ENCODE assay signal across 22 cellular contexts in the genomic region with DNA sequence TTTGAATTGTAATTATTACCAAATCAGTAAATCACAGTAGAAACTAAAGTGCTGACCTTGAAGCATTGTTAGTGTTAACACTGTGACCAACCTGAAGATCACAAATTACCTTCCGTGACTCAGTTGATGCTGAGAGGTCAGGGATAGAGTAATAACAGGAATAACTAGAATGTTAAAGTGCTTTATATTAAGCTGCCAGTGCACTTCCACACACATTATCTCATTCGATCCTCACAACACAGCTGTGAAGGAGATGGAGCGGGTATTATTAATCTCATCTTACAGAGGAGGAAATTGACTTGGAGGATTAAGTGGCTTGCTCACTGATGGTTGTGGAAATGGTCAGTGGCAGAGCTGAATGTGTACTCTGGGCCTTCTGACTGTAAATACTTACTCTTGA.
A peak's percentile ranks its signal among the peaks of the same experiment; 100 is the strongest.
DNase-seq lines count a peak whose midpoint lies in the region; ATAC-seq, FAIRE-seq and TF ChIP-seq lines count a peak whose summit lies in the region.
"Had no signal": no experiment of that assay in that cellular context is flagged by ENCODE, and none has a peak within 500 bp of the region (broad histone marks: within the 10 kb centered on the region; RNA-seq: fewer than 3 reads in every experiment).

No MANE protein-coding gene starts in this region.

- H3K23ac ChIP-seq in H1 (ENCODE audit: insufficient read length): no peak overlapping the region

- H3K36me3 Mint-ChIP-seq in mesothelial cell of epicardium: no peaks in the 10 kb centered on the region
- H3K36me3 Mint-ChIP-seq in activated CD4-positive, alpha-beta T cell treated with anti-CD3 and anti-CD28 coated beads for 36 hours (ENCODE audit: low read depth): no peaks in the 10 kb centered on the region
- H3K36me3 Mint-ChIP-seq: activated CD4-positive, alpha-beta memory T cell treated with anti-CD3 and anti-CD28 coated beads for 36 hours; immature natural killer cell had no signal

- CTCF ChIA-PET in Panc1 (lab: Charles Lee): no interaction called here
- CTCF ChIA-PET in H1 (lab: Charles Lee; ENCODE audit: partially characterized antibody): no interaction called here
- CTCF ChIA-PET in activated CD4-positive, alpha-beta T cell treated with anti-CD3 and anti-CD28 coated beads for 36 hours (lab: Charles Lee): no interaction called here

- no peak overlapping the region for H4K8ac ChIP-seq in H1 (ENCODE audit: extremely low read depth, insufficient read depth, low read length)

- H3K4me1 ChIP-seq in Karpas-422 (ENCODE audit: low read length) (peaks cover 47% of the 10 kb centered on the region), Panc1 (ENCODE audit: control insufficient read depth, insufficient read depth, low read length) (peaks cover 8% of the 10 kb centered on the region), H1 (replicated peaks in 1 of 4; ENCODE audit: control insufficient read depth in 3 of 4, insufficient read depth in 4 of 4, low read length in 3 of 4) (peaks cover 0 to 4% (median under 1%) of the 10 kb centered on the region in 4 experiments; a peak in 3 of 7 replicates)

- H3K9ac ChIP-seq in Karpas-422 (ENCODE audit: low read length) (peak overlapping the region; percentile 20; the same call in 1 of the 2 replicates), H1 (replicated peaks in 1 of 4; ENCODE audit: extremely low read depth in 1 of 4, low read depth in 3 of 4, low read length in 3 of 4) (no peak overlapping the region)

- H3K79me2 ChIP-seq in Karpas-422 (ENCODE audit: low read length): peaks cover 87% of the 10 kb centered on the region
- peaks cover 0 to 4% of the 10 kb centered on the region in 2 experiments; a peak in 1 of 4 replicates for H3K79me2 ChIP-seq in H1 (ENCODE audit: control insufficient read depth in 1 of 2, insufficient read depth in 2 of 2, low read length in 2 of 2)

- H2AFZ ChIP-seq in Karpas-422 (ENCODE audit: low read length): no peak overlapping the region
- no peak overlapping the region for H2AFZ ChIP-seq in H1 (ENCODE audit: low read length)

- no peak overlapping the region for H2BK20ac ChIP-seq in H1 (ENCODE audit: low read length)

- H3K4me3 Mint-ChIP-seq in mesothelial cell of epicardium: no peak overlapping the region
- no peak overlapping the region for H3K4me3 Mint-ChIP-seq in activated CD4-positive, alpha-beta T cell treated with anti-CD3 and anti-CD28 coated beads for 36 hours
- H3K4me3 Mint-ChIP-seq: activated CD4-positive, alpha-beta memory T cell treated with anti-CD3 and anti-CD28 coated beads for 36 hours; endodermal cell; H9; immature natural killer cell had no signal

- no peak overlapping the region for H3K18ac ChIP-seq in H1 (ENCODE audit: extremely low read depth, low read length)

- no peak overlapping the region for H2BK5ac ChIP-seq in H1 (ENCODE audit: low read depth, low read length)

- no peak for DNase-seq in Karpas-422
- DNase-seq in Panc1 (ENCODE audit: low read depth, low spot score): no peak
- DNase-seq in H1 (ENCODE audit: low read depth in 1 of 2, low spot score in 2 of 2): no peak
- DNase-seq in mesothelial cell of epicardium (ENCODE audit: low spot score in 2 of 2, unreplicated experiment in 2 of 2): no peak
- no peak for DNase-seq in activated CD4-positive, alpha-beta T cell treated with anti-CD3 and anti-CD28 coated beads for 36 hours
- no peak for DNase-seq in activated CD4-positive, CD25-positive, alpha-beta regulatory T cell treated with anti-CD3 and anti-CD28 coated beads, Interleukin-2, amount 50 U/mL, for 72 hours
- DNase-seq: activated CD4-positive, alpha-beta memory T cell treated with anti-CD3 and anti-CD28 coated beads for 36 hours; activated T-cell treated with anti-CD3 and anti-CD28 coated beads, Interleukin-2, amount 50 U/mL, for 48 hours; cerebellar nuclear complex; endodermal cell; gastrocnemius medialis; H9; immature natural killer cell; mucosa of descending colon; NCI-H1694; NCI-H510A; nucleus accumbens; PC-3 had no signal

- no peaks in the 10 kb centered on the region for H3K23me2 ChIP-seq in H1 (ENCODE audit: low read depth, low read length)

- TF ChIP-seq CTCF in Panc1 (IDR thresholded peaks at IDR 0.05): no peak
- no peak for TF ChIP-seq CTCF in H1 (IDR thresholded peaks at IDR 0.05; ENCODE audit: control extremely low read depth in 1 of 3, insufficient read depth in 1 of 3, low read depth in 1 of 3, low read length in 3 of 3)
- TF ChIP-seq CTCF in mesothelial cell of epicardium (IDR thresholded peaks at IDR 0.05; ENCODE audit: unreplicated experiment): no peak

- H2AK5ac ChIP-seq in H1 (ENCODE audit: low read depth, low read length): peak overlapping the region; percentile 60; the same call in 1 of the 2 replicates

- peaks cover 41% of the 10 kb centered on the region for H3K4me1 Mint-ChIP-seq in mesothelial cell of epicardium
- peaks cover 3% of the 10 kb centered on the region for H3K4me1 Mint-ChIP-seq in activated CD4-positive, alpha-beta T cell treated with anti-CD3 and anti-CD28 coated beads for 36 hours
- H3K4me1 Mint-ChIP-seq: immature natural killer cell had no signal

- no peak for FAIRE-seq in H1 (lab: Jason Lieb, UNC)
- FAIRE-seq: HTR-8/SVneo, TTC549 had no signal

- no TSS peak for BruUV-seq in Panc1 (replicated peaks; lab: Mats Ljungman, UMichigan)

- H3K27ac ChIP-seq in Karpas-422 (ENCODE audit: low read length): peak overlapping the region; percentile 64
- H3K27ac ChIP-seq in Panc1 (ENCODE audit: low read length): peak overlapping the region; percentile 65; the same call in 1 of the 2 replicates
- H3K27ac ChIP-seq in H1 (ENCODE audit: low read depth, low read length): no peak overlapping the region
- H3K27ac ChIP-seq: gastrocnemius medialis had no signal

- TF ChIP-seq POLR2A in H1 (IDR thresholded peaks at IDR 0.05; ENCODE audit: control extremely low read depth in 1 of 2, low read depth in 2 of 2, low read length in 2 of 2): no peak

- H4K20me1 ChIP-seq in Karpas-422 (ENCODE audit: insufficient read depth, low read depth, low read length) (no peaks in the 10 kb centered on the region), H1 (replicated peaks in 1 of 2; ENCODE audit: control insufficient read depth in 1 of 2, insufficient read depth in 2 of 2, low read length in 2 of 2) (peaks cover 0 to 1% of the 10 kb centered on the region in 2 experiments)

- H2BK15ac ChIP-seq in H1 (ENCODE audit: low read length): no peak overlapping the region

- no peak overlapping the region for H4K5ac ChIP-seq in H1 (ENCODE audit: insufficient read length, low read depth, low read length)

- no peaks in the 10 kb centered on the region for H3K27me3 ChIP-seq in Karpas-422 (ENCODE audit: low read length)
- no peaks in the 10 kb centered on the region for H3K27me3 ChIP-seq in Panc1 (ENCODE audit: control insufficient read depth, insufficient read depth, low read length)
- H3K27me3 ChIP-seq in H1 (replicated peaks in 1 of 4; ENCODE audit: control insufficient read depth in 3 of 4, extremely low read depth in 1 of 4, insufficient read depth in 3 of 4, low read length in 3 of 4): no peaks in the 10 kb centered on the region
- H3K27me3 ChIP-seq: gastrocnemius medialis had no signal

- ATAC-seq in Panc1 (no peak), HG02884 (IDR thresholded peaks at IDR 0.05; ENCODE audit: unreplicated experiment) (no peak)
- ATAC-seq in activated CD4-positive, alpha-beta T cell treated with anti-CD3 and anti-CD28 coated beads for 36 hours: no peak
- ATAC-seq: gastrocnemius medialis, mucosa of descending colon, PC-3, SK-N-SH treated with all-trans-retinoic acid at 6 μM for 48 hours had no signal

- H3K36me3 ChIP-seq in Karpas-422 (ENCODE audit: insufficient read depth, low read length) (no peaks in the 10 kb centered on the region), Panc1 (ENCODE audit: control insufficient read depth, insufficient read depth, low read length) (no peaks in the 10 kb centered on the region), H1 (ENCODE audit: control insufficient read depth in 2 of 4, insufficient read depth in 4 of 4, low read length in 3 of 4) (no peaks in the 10 kb centered on the region)
- H3K36me3 ChIP-seq: gastrocnemius medialis had no signal

- POLR2A ChIA-PET in Panc1 (lab: Charles Lee): no interaction called here
- POLR2A ChIA-PET in H1 (lab: Charles Lee; ENCODE audit: partially characterized antibody): interaction anchor here (1.1 kb wide), 2 partner anchors 33 to 85 kb away, joined by 3 read pairs; partner anchors contain the start of gene KANK1
- POLR2A ChIA-PET in activated CD4-positive, alpha-beta T cell treated with anti-CD3 and anti-CD28 coated beads for 36 hours (lab: Charles Lee): no interaction called here

- no peaks in the 10 kb centered on the region for H3K9me2 ChIP-seq in Karpas-422 (replicated peaks; ENCODE audit: insufficient read depth, low read length)

- H3K27ac Mint-ChIP-seq in mesothelial cell of epicardium: peak overlapping the region; percentile 82
- no peak overlapping the region for H3K27ac Mint-ChIP-seq in activated CD4-positive, alpha-beta T cell treated with anti-CD3 and anti-CD28 coated beads for 36 hours
- H3K27ac Mint-ChIP-seq: activated CD4-positive, alpha-beta memory T cell treated with anti-CD3 and anti-CD28 coated beads for 36 hours; immature natural killer cell had no signal

- no peaks in the 10 kb centered on the region for H3K27me3 Mint-ChIP-seq in mesothelial cell of epicardium (ENCODE audit: low read depth)
- H3K27me3 Mint-ChIP-seq in activated CD4-positive, alpha-beta T cell treated with anti-CD3 and anti-CD28 coated beads for 36 hours: no peaks in the 10 kb centered on the region
- H3K27me3 Mint-ChIP-seq: activated CD4-positive, alpha-beta memory T cell treated with anti-CD3 and anti-CD28 coated beads for 36 hours had no signal

- no peak overlapping the region for H3K4me3 ChIP-seq in Karpas-422 (ENCODE audit: low read length)
- no peak overlapping the region for H3K4me3 ChIP-seq in Panc1 (ENCODE audit: low read depth in 2 of 2, low read length in 2 of 2)
- no peak overlapping the region for H3K4me3 ChIP-seq in H1 (ENCODE audit: extremely low read depth in 1 of 4, insufficient read depth in 2 of 4, low read depth in 3 of 4, low read length in 4 of 4)
- H3K4me3 ChIP-seq: gastrocnemius medialis, mucosa of descending colon had no signal

- no peak overlapping the region for H2BK120ac ChIP-seq in H1 (replicated peaks; ENCODE audit: low read depth, low read length)

- peaks cover 2% of the 10 kb centered on the region; the same call in 1 of the 2 replicates for H3K79me1 ChIP-seq in H1 (ENCODE audit: low read depth, low read length)

- no peak for TF ChIP-seq RAD21 in H1 (IDR thresholded peaks at IDR 0.05 in 1 of 2, conservative IDR thresholded peaks at IDR 0.05 in 1 of 2; ENCODE audit: low read depth in 2 of 2, low read length in 2 of 2)

- no peaks in the 10 kb centered on the region for H3K9me3 ChIP-seq in Karpas-422 (ENCODE audit: low read length)
- H3K9me3 ChIP-seq in Panc1 (ENCODE audit: control insufficient read depth, insufficient read depth, low read depth, low read length): no peaks in the 10 kb centered on the region
- H3K9me3 ChIP-seq in H1 (ENCODE audit: insufficient read depth in 2 of 2, low read depth in 1 of 2, low read length in 1 of 2): no peaks in the 10 kb centered on the region
- H3K9me3 ChIP-seq: gastrocnemius medialis had no signal

- WGBS in H1 (ENCODE audit: extremely low coverage in 1 of 2, insufficient coverage in 1 of 2, insufficient read length in 1 of 2, insufficient replicate concordance in 2 of 2, low coverage in 1 of 2, low lambda C conversion rate in 2 of 2, missing lambda C conversion rate in 1 of 2), 2 experiments: 83% methylated on average over 3 of the region's 3 CpGs; no CpG with 5 or more reads in 1 of the 2 experiments

- H2BK12ac ChIP-seq in H1 (ENCODE audit: low read depth, low read length): no peak overlapping the region; the same call in 1 of the 2 replicates

- H3K4me2 ChIP-seq in Karpas-422 (ENCODE audit: low read depth, low read length, poor library complexity, severe bottlenecking) (peak overlapping the region; percentile 33), H1 (ENCODE audit: insufficient read depth in 1 of 2, low read depth in 2 of 2, low read length in 2 of 2) (no peak overlapping the region)

- no peak overlapping the region for H3K56ac ChIP-seq in H1 (replicated peaks; ENCODE audit: insufficient read length, low read depth, low read length)

- H3K14ac ChIP-seq in H1 (ENCODE audit: insufficient read length): no peak overlapping the region

- intact Hi-C loops in Panc1 (cut with micrococcal nuclease; ENCODE audit: unreplicated experiment): no loop called here
- intact Hi-C loops in activated CD4-positive, alpha-beta T cell treated with anti-CD3 and anti-CD28 coated beads for 36 hours (cut with DNase I, micrococcal nuclease): no loop called here

- no peak overlapping the region for H3K4ac ChIP-seq in H1 (replicated peaks; ENCODE audit: insufficient read length, low read depth, low read length)

- no peak overlapping the region for H4K91ac ChIP-seq in H1 (replicated peaks; ENCODE audit: insufficient read length, low read length)

- H3K9me3 Mint-ChIP-seq in mesothelial cell of epicardium: no peaks in the 10 kb centered on the region
- no peaks in the 10 kb centered on the region for H3K9me3 Mint-ChIP-seq in activated CD4-positive, alpha-beta T cell treated with anti-CD3 and anti-CD28 coated beads for 36 hours (ENCODE audit: low read depth)
- H3K9me3 Mint-ChIP-seq: activated CD4-positive, alpha-beta memory T cell treated with anti-CD3 and anti-CD28 coated beads for 36 hours; H9; immature natural killer cell had no signal

- in situ Hi-C loops in Panc1 (cut with HindIII; ENCODE audit: low pct_unique_long_range_greater_than_20kb, low sequenced_read_pairs): no loop called here

- TF ChIP-seq EP300 in H1 (IDR thresholded peaks at IDR 0.05; ENCODE audit: borderline replicate concordance in 1 of 2, low read depth in 2 of 2, low read length in 2 of 2): no peak
